Comparison of ENCODE assay signal across 1 cellular context in the genomic region with DNA sequence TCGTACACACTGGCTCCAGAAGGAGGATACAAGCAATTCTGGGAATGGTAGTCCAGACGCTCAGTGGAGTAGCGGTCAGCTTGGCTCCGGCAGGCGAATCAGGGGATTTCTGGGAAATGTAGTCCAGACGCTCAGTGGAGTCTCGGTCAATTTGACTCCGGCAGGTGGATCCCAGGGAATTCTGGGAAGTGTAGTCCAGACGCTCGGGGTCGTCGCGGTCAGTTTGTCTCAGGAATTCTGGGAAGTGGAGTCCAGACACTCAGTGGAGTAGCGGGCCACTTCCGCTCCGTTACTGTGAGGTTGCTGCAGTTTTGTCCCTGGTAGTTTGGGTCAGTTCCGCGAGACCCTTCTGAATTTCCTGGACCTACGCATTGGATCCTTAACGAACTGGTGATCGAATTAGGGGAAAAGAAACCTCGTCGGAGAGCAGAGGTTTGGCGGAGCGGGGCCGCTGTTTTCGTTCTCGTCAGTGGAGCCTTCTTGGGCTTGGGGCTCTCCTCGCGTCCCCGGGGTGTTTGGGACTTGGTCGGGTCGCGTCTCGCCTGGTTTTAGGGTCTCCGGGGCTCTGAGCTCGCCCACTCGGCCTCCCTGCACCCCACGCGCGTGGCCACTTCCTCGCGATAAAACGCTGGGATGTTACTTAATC.
TF ChIP-seq lines count a peak whose summit lies in the region.

Gene ZNF225, plus strand, starts transcription at position 262 of the 646 bp plus-strand sequence. CDS start 2,429 bp downstream, outside the sequence.

TF ChIP-seq in A549, 52 proteins besides CTCF, POLR2A, EP300 and RAD21 (continued from another document):
- TF ChIP-seq PBX3 (IDR thresholded peaks at IDR 0.05), result no peak
- peak; percentile 60; the same call in 1 of the 2 replicates for TF ChIP-seq MAX (IDR thresholded peaks at IDR 0.05)
- peak; percentile 45; the same call in 1 of the 2 replicates for TF ChIP-seq PHF8 (IDR thresholded peaks at IDR 0.05; ENCODE audit: borderline replicate concordance, low read depth)
- TF ChIP-seq, protein P1, sequence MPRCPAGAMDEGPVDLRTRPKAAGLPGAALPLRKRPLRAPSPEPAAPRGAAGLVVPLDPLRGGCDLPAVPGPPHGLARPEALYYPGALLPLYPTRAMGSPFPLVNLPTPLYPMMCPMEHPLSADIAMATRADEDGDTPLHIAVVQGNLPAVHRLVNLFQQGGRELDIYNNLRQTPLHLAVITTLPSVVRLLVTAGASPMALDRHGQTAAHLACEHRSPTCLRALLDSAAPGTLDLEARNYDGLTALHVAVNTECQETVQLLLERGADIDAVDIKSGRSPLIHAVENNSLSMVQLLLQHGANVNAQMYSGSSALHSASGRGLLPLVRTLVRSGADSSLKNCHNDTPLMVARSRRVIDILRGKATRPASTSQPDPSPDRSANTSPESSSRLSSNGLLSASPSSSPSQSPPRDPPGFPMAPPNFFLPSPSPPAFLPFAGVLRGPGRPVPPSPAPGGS (IDR thresholded peaks at IDR 0.05), result 0 out of 3 replicates have a peak, but pooled peaks have one; percentile 27
- peak; percentile 55 to 80; a peak in 4 of 5 replicates for TF ChIP-seq JUN (IDR thresholded peaks at IDR 0.05)
- TF ChIP-seq NFE2L2 (conservative IDR thresholded peaks at IDR 0.05; ENCODE audit: low read length), result no peak
